In genomic region chr1:108485990-108486389, GRCh38 we compare ENCODE assay signal across 2 cellular contexts. TPM values are rescaled to one million over a fixed set of nuclear protein-coding genes. Genes with fewer than 3 reads are reported as not detected.
"Had no signal": no experiment of that assay in that cellular context is flagged by ENCODE, and none has a peak within 500 bp of the region (broad histone marks: within the 10 kb centered on the region; RNA-seq: fewer than 3 reads in every experiment).

No MANE protein-coding gene starts in this region.

RNA-seq across cellular contexts. Expression of gene NBPF6, which starts 35.8 kb away (rescaled TPM):
- total RNA-seq: G401, GM12878 had no signal
- polyA plus RNA-seq: GM12878 had no signal
